ENCODE assay signal across 7 cellular contexts in genomic region chr3:123552095-123552714, GRCh38. TPM values are rescaled to one million over a fixed set of nuclear protein-coding genes. Genes with fewer than 3 reads are reported as not detected.
A peak's percentile ranks its signal among the peaks of the same experiment; 100 is the strongest.
DNase-seq lines count a peak whose midpoint lies in the region; FAIRE-seq and TF ChIP-seq lines count a peak whose summit lies in the region.

No MANE protein-coding gene starts in this region.

- H3K9ac ChIP-seq in MM.1S (ENCODE audit: low read length), result no peak overlapping the region
- no peak overlapping the region for H3K9ac ChIP-seq in astrocyte (ENCODE audit: low read length)

- no peak overlapping the region for H3K4me3 ChIP-seq in GM06990 (replicated peaks; ENCODE audit: low read depth, low read length)
- H3K4me3 ChIP-seq in MM.1S (ENCODE audit: low read length), result no peak overlapping the region
- no peak overlapping the region for H3K4me3 ChIP-seq in astrocyte (ENCODE audit: insufficient read depth, low read depth, low read length)

- 0 out of 2 replicates have a peak, but pooled peaks cover 3% of the 10 kb centered on the region for H3K4me1 ChIP-seq in MM.1S (ENCODE audit: low read length)
- no peaks in the 10 kb centered on the region for H3K4me1 ChIP-seq in astrocyte (ENCODE audit: insufficient read depth, low read length)

- DNase-seq in GM06990 (ENCODE audit: extremely low read depth, insufficient read length), result no peak
- DNase-seq in MM.1S, result peak; percentile 36
- DNase-seq in astrocyte (ENCODE audit: low read depth), result no peak
- DNase-seq in GOT3 (lab: John Stamatoyannopoulos, UW), result no peak
- no peak for DNase-seq in activated T-helper 2 cell treated with anti-CD3 and anti-CD28 coated beads, Interferon-gamma antibody, Interleukin-2, Interleukin-4, amounts not matched to agents 10 μg/mL and 5 μg/mL and 100 μg/mL, durations not matched to agents 14 hours and 24 hours and 36 hours (ENCODE audit: low spot score)
- DNase-seq in activated naive CD4-positive, alpha-beta T cell treated with Interleukin-2 at 50 U/mL for 16 hours, result no peak

- peaks cover 30% of the 10 kb centered on the region for H3K36me3 Mint-ChIP-seq in astrocyte (ENCODE audit: low read depth, unreplicated experiment)
- H3K36me3 Mint-ChIP-seq in nephron (ENCODE audit: low read depth), result peaks cover 68% of the 10 kb centered on the region
- H3K36me3 Mint-ChIP-seq in activated T-helper 2 cell treated with anti-CD3 and anti-CD28 coated beads, Interferon-gamma antibody, Interleukin-2, Interleukin-4, amounts not matched to agents 10 μg/mL and 5 μg/mL and 100 μg/mL, durations not matched to agents 14 hours and 24 hours and 36 hours (ENCODE audit: low read depth), result peaks cover 34% of the 10 kb centered on the region

- intact Hi-C loops in activated T-helper 2 cell treated with anti-CD3 and anti-CD28 coated beads, Interferon-gamma antibody, Interleukin-2, Interleukin-4, amounts not matched to agents 10 μg/mL and 5 μg/mL and 100 μg/mL, durations not matched to agents 14 hours and 24 hours and 36 hours (cut with micrococcal nuclease), result no loop called here

- H3K79me2 ChIP-seq in MM.1S (ENCODE audit: low read length) (0 out of 2 replicates have a peak, but pooled peaks cover 7% of the 10 kb centered on the region), astrocyte (ENCODE audit: insufficient read depth, low read length) (no peaks in the 10 kb centered on the region)

- H3K27ac ChIP-seq in MM.1S (ENCODE audit: low read length), result no peak overlapping the region
- H3K27ac ChIP-seq in astrocyte (ENCODE audit: low read depth, low read length), result no peak overlapping the region

- H2AFZ ChIP-seq in MM.1S (ENCODE audit: low read length) (no peak overlapping the region), astrocyte (ENCODE audit: low read depth, low read length) (no peak overlapping the region)

- H3K4me2 ChIP-seq in MM.1S (ENCODE audit: low read depth, low read length) (no peak overlapping the region), astrocyte (ENCODE audit: low read length) (no peak overlapping the region)

- no peaks in the 10 kb centered on the region for H4K20me1 ChIP-seq in MM.1S (ENCODE audit: insufficient read depth, low read length)
- peaks cover 15% of the 10 kb centered on the region for H4K20me1 ChIP-seq in astrocyte (ENCODE audit: insufficient read depth, low read length)

- no peaks in the 10 kb centered on the region for H3K4me1 Mint-ChIP-seq in astrocyte (ENCODE audit: low read depth, unreplicated experiment)
- H3K4me1 Mint-ChIP-seq in nephron, result peaks cover 4% of the 10 kb centered on the region
- H3K4me1 Mint-ChIP-seq in activated T-helper 2 cell treated with anti-CD3 and anti-CD28 coated beads, Interferon-gamma antibody, Interleukin-2, Interleukin-4, amounts not matched to agents 10 μg/mL and 5 μg/mL and 100 μg/mL, durations not matched to agents 14 hours and 24 hours and 36 hours (ENCODE audit: low read depth), result peaks cover 2% of the 10 kb centered on the region

- TF ChIP-seq CTCF in GM06990 (IDR thresholded peaks at IDR 0.05; ENCODE audit: insufficient read depth, low read length, poor library complexity, severe bottlenecking) (peak; percentile 72), MM.1S (IDR thresholded peaks at IDR 0.05; ENCODE audit: low read length) (peak; percentile 73), astrocyte (IDR thresholded peaks at IDR 0.05; ENCODE audit: insufficient read depth, low read depth, low read length) (peak; percentile 53), nephron (IDR thresholded peaks at IDR 0.05; ENCODE audit: unreplicated experiment in 3 of 3) (peak in 2 of 3 experiments; percentile 17 to 32)

- peaks cover 5% of the 10 kb centered on the region for H3K9me3 Mint-ChIP-seq in astrocyte (ENCODE audit: unreplicated experiment)
- H3K9me3 Mint-ChIP-seq in nephron, result peaks cover 41% of the 10 kb centered on the region
- peaks cover 17% of the 10 kb centered on the region for H3K9me3 Mint-ChIP-seq in activated T-helper 2 cell treated with anti-CD3 and anti-CD28 coated beads, Interferon-gamma antibody, Interleukin-2, Interleukin-4, amounts not matched to agents 10 μg/mL and 5 μg/mL and 100 μg/mL, durations not matched to agents 14 hours and 24 hours and 36 hours

- FAIRE-seq in astrocyte (lab: Jason Lieb, UNC), result peak; percentile 50

- H3K27me3 Mint-ChIP-seq in astrocyte (ENCODE audit: low read depth, unreplicated experiment) (no peaks in the 10 kb centered on the region), nephron (ENCODE audit: low read depth) (no peaks in the 10 kb centered on the region)
- no peaks in the 10 kb centered on the region for H3K27me3 Mint-ChIP-seq in activated T-helper 2 cell treated with anti-CD3 and anti-CD28 coated beads, Interferon-gamma antibody, Interleukin-2, Interleukin-4, amounts not matched to agents 10 μg/mL and 5 μg/mL and 100 μg/mL, durations not matched to agents 14 hours and 24 hours and 36 hours (ENCODE audit: low read depth)

- H3K27ac Mint-ChIP-seq in astrocyte (ENCODE audit: unreplicated experiment) (no peak overlapping the region), nephron (no peak overlapping the region)
- no peak overlapping the region for H3K27ac Mint-ChIP-seq in activated T-helper 2 cell treated with anti-CD3 and anti-CD28 coated beads, Interferon-gamma antibody, Interleukin-2, Interleukin-4, amounts not matched to agents 10 μg/mL and 5 μg/mL and 100 μg/mL, durations not matched to agents 14 hours and 24 hours and 36 hours

- no peaks in the 10 kb centered on the region for H3K9me3 ChIP-seq in MM.1S (replicated peaks; ENCODE audit: insufficient read depth, low read length)
- H3K9me3 ChIP-seq in astrocyte (ENCODE audit: insufficient read depth, low read depth, low read length), result no peaks in the 10 kb centered on the region

- no peaks in the 10 kb centered on the region for H3F3A ChIP-seq in MM.1S (ENCODE audit: insufficient read depth, low read length)

- no peaks in the 10 kb centered on the region for H3K9me2 ChIP-seq in MM.1S (replicated peaks; ENCODE audit: insufficient read depth, low read length)

- H3K4me3 Mint-ChIP-seq in astrocyte (ENCODE audit: unreplicated experiment) (no peak overlapping the region), nephron (no peak overlapping the region)
- no peak overlapping the region for H3K4me3 Mint-ChIP-seq in activated T-helper 2 cell treated with anti-CD3 and anti-CD28 coated beads, Interferon-gamma antibody, Interleukin-2, Interleukin-4, amounts not matched to agents 10 μg/mL and 5 μg/mL and 100 μg/mL, durations not matched to agents 14 hours and 24 hours and 36 hours (ENCODE audit: low read depth)

- no peaks in the 10 kb centered on the region for H3K27me3 ChIP-seq in GM06990 (replicated peaks; ENCODE audit: control insufficient read depth, insufficient read depth, low read length)
- no peaks in the 10 kb centered on the region for H3K27me3 ChIP-seq in MM.1S (replicated peaks; ENCODE audit: insufficient read depth, low read length)
- H3K27me3 ChIP-seq in astrocyte (ENCODE audit: insufficient read depth, low read length), result no peaks in the 10 kb centered on the region

- H3K36me3 ChIP-seq in GM06990 (ENCODE audit: control insufficient read depth, insufficient read depth, low read length) (peaks cover 4% of the 10 kb centered on the region; the same call in 1 of the 2 replicates), MM.1S (replicated peaks; ENCODE audit: insufficient read depth, low read length) (no peaks in the 10 kb centered on the region), astrocyte (ENCODE audit: insufficient read depth, low read length) (peaks cover 3% of the 10 kb centered on the region)

RNA-seq across cellular contexts. Expression of gene HACD2, which starts 32.6 kb away (rescaled TPM):
- 31.4 and 34.3 TPM in 2 replicates for total RNA-seq in astrocyte
- 29.5 and 32.5 TPM in 2 replicates for total RNA-seq in activated T-helper 2 cell treated with anti-CD3 and anti-CD28 coated beads, Interferon-gamma antibody, Interleukin-2, Interleukin-4, amounts not matched to agents 10 μg/mL and 5 μg/mL and 100 μg/mL, durations not matched to agents 14 hours and 24 hours and 36 hours
